Comparison of ENCODE assay signal across 29 cellular contexts in the genomic region with DNA sequence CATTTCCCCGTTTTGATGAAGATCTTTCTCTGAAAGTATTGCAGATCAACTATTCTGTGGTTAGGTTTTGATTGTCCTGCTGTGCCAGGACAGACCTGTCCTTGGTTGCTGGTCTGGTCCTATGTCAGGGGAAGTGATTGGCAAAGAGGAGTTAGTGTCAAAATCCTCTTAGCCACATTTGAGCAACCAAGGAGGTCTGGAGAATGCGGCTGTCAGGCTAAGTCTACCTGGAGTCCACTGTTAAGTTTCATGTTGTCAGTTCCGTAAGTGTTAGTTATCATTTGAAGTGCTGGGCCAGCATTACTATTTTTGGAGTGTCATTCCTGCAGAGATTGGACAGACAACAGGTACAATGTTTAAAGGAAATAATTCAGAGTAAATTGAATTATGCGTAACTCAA.
"Had no signal": no experiment of that assay in that cellular context is flagged by ENCODE, and none has a peak within 500 bp of the region (broad histone marks: within the 10 kb centered on the region; RNA-seq: fewer than 3 reads in every experiment).

No MANE protein-coding gene starts in this region.

- H3K4me1 ChIP-seq: prostate gland, spleen, suprapubic skin, testis, tibial nerve, upper lobe of left lung, vagina had no signal

- ATAC-seq: naive thymus-derived CD8-positive, alpha-beta T cell; natural killer cell treated with Interleukin-12 subunit alpha and Interleukin-12 subunit beta and Interleukin-15 and Interleukin-18, amount 100 ng/mL, for 72 hours; pancreas; right cardiac atrium; sciatic nerve; stimulated activated memory B cell treated with anti-CD40 and anti-IgM and Interleukin-4, amounts not matched to agents 10 μg/mL and 1 μg/mL and 100 μg/mL, for 72 hours; stimulated activated naive CD8-positive, alpha-beta T cell treated with anti-CD3 and anti-CD28 coated beads, Interleukin-15, amount 100 ng/mL, for 72 hours; stimulated activated naive CD8-positive, alpha-beta T cell treated with anti-CD3 and anti-CD28 coated beads, Interleukin-15, Interleukin-2, amounts not matched to agents 100 U/mL and 50 U/mL, for 24 hours had no signal

- H3K9me3 ChIP-seq: neutrophil, pancreas, prostate gland, spleen, suprapubic skin, testis, tibial nerve, upper lobe of left lung, vagina had no signal

- H3K27ac ChIP-seq: neutrophil, pancreas, prostate gland, skin epidermis, spleen, suprapubic skin, testis, tibial nerve, upper lobe of left lung, vagina had no signal

- H3K27me3 ChIP-seq: pancreas, suprapubic skin, testis, tibial nerve, upper lobe of left lung, vagina had no signal

- H3K36me3 ChIP-seq: neutrophil, pancreas, prostate gland, spleen, suprapubic skin, tibial nerve, upper lobe of left lung, vagina had no signal

- DNase-seq: naive B cell; naive thymus-derived CD8-positive, alpha-beta T cell; nephron progenitor cell; nucleus accumbens; pancreas; right cardiac atrium; spleen; stimulated activated CD4-positive, alpha-beta T cell treated with anti-CD3 and anti-CD28 coated beads, Interleukin-12 subunit alpha, Interleukin-12 subunit beta, amount 100 ng/mL, for 4 hours; stimulated activated CD4-positive, alpha-beta T cell treated with anti-CD3 and anti-CD28 coated beads, Interleukin-1b, Interleukin-23, amount 100 ng/mL, for 48 hours; stimulated activated CD4-positive, alpha-beta T cell treated with anti-CD3 and anti-CD28 coated beads, Interleukin-4, amount 100 ng/mL, for 1 hour; stimulated activated CD4-positive, alpha-beta T cell treated with anti-CD3 and anti-CD28 coated beads, Interleukin-4, amount 100 ng/mL, for 4 hours; stimulated activated CD8-positive, alpha-beta memory T cell treated with anti-CD3 and anti-CD28 coated beads, Interleukin-4, amount 100 ng/mL, for 48 hours; stimulated activated naive CD4-positive, alpha-beta T cell; stimulated activated naive CD8-positive, alpha-beta T cell treated with anti-CD3 and anti-CD28 coated beads, Interleukin-15, amount 100 ng/mL, for 72 hours; stimulated activated naive CD8-positive, alpha-beta T cell treated with anti-CD3 and anti-CD28 coated beads, Interleukin-15, Interleukin-2, amounts not matched to agents 100 U/mL and 50 U/mL, for 24 hours; substantia nigra; testis; trophoblast cell; upper lobe of left lung had no signal

- H3K4me3 ChIP-seq: pancreas, prostate gland, skin epidermis, smooth muscle cell, spleen, suprapubic skin, testis, tibial nerve, upper lobe of left lung, vagina had no signal
